In genomic region chr1:35769188-35769758, GRCh38 we compare ENCODE assay signal across 1 cellular context.
TF ChIP-seq lines count a peak whose summit lies in the region.

No MANE protein-coding gene starts in this region.

TF ChIP-seq in IMR-90, 13 proteins besides CTCF, POLR2A, EP300 and RAD21 (continued from another document):
- TF ChIP-seq ELK1 (IDR thresholded peaks at IDR 0.05; ENCODE audit: borderline replicate concordance, low read depth, low read length) = no peak
- peak; percentile 58; the same call in 1 of the 2 replicates for TF ChIP-seq MAZ (IDR thresholded peaks at IDR 0.05; ENCODE audit: borderline replicate concordance, low read depth, low read length)
